Comparison of ENCODE assay signal across 8 cellular contexts in genomic region chr12:122420471-122421262, GRCh38. TPM values are rescaled to one million over a fixed set of nuclear protein-coding genes. Genes with fewer than 3 reads are reported as not detected.
DNase-seq lines count a peak whose midpoint lies in the region; TF ChIP-seq lines count a peak whose summit lies in the region.

No MANE protein-coding gene starts in this region.

- 73 to 87% (median 79%) methylated on average over 17 of the region's 17 CpGs for WGBS in spleen, 5 donors

- H3K9me3 ChIP-seq in iPS-15b (ENCODE audit: control insufficient read depth, insufficient read depth, low read length), result no peaks in the 10 kb centered on the region
- H3K9me3 ChIP-seq in spleen, result no peaks in the 10 kb centered on the region

- TF ChIP-seq CTCF in HFFc6 (IDR thresholded peaks at IDR 0.05), result no peak
- TF ChIP-seq CTCF in spleen (IDR thresholded peaks at IDR 0.05 in 8 of 11, conservative IDR thresholded peaks at IDR 0.05 in 3 of 11), result no peak

- H3K36me3 Mint-ChIP-seq in HFFc6 (ENCODE audit: low read depth), result no peaks in the 10 kb centered on the region
- peaks cover 5% of the 10 kb centered on the region for H3K36me3 Mint-ChIP-seq in activated T-helper 1 cell treated with anti-CD3 and anti-CD28 coated beads, Interleukin-12 subunit alpha, Interleukin-12 subunit beta, Interleukin-2, Interleukin-4 antibody, amounts not matched to agents 30 ng/mL and 10 ng/mL and 1 ng/mL, durations not matched to agents 14 hours and 24 hours and 36 hours (ENCODE audit: low read depth)

- intact Hi-C loops in activated T-helper 1 cell treated with anti-CD3 and anti-CD28 coated beads, Interleukin-12 subunit alpha, Interleukin-12 subunit beta, Interleukin-2, Interleukin-4 antibody, amounts not matched to agents 30 ng/mL and 10 ng/mL and 1 ng/mL, durations not matched to agents 14 hours and 24 hours and 36 hours (cut with micrococcal nuclease), result loop anchor here (1.0 to 5.0 kb wide), 4 partner anchors 7 to 153 kb away; partner anchors contain the start of gene VPS33A
- intact Hi-C loops in spleen (cut with DNase I; ENCODE audit: low total_unique reads), result no loop called here

- H3K27ac ChIP-seq in spleen, result peak overlapping the region; percentile 94 to 99 (median 96)

- H3K36me3 ChIP-seq in iPS-15b (ENCODE audit: control insufficient read depth, insufficient read depth, low read length), result no peaks in the 10 kb centered on the region
- peaks cover 0 to 9% (median 0%) of the 10 kb centered on the region in 6 donors for H3K36me3 ChIP-seq in spleen

- H3K4me1 ChIP-seq in iPS-15b (ENCODE audit: control insufficient read depth, insufficient read depth, low read length) (peaks cover 5% of the 10 kb centered on the region), spleen (peaks cover 20 to 73% (median 46%) of the 10 kb centered on the region in 6 donors)

- H3K4me3 Mint-ChIP-seq in HFFc6, result peak overlapping the region; percentile 99
- H3K4me3 Mint-ChIP-seq in activated T-helper 1 cell treated with anti-CD3 and anti-CD28 coated beads, Interleukin-12 subunit alpha, Interleukin-12 subunit beta, Interleukin-2, Interleukin-4 antibody, amounts not matched to agents 30 ng/mL and 10 ng/mL and 1 ng/mL, durations not matched to agents 14 hours and 24 hours and 36 hours, result peak overlapping the region; percentile 94

- DNase-seq in HFFc6, result no peak
- no peak for DNase-seq in activated T-helper 1 cell treated with anti-CD3 and anti-CD28 coated beads, Interleukin-12 subunit alpha, Interleukin-12 subunit beta, Interleukin-2, Interleukin-4 antibody, amounts not matched to agents 30 ng/mL and 10 ng/mL and 1 ng/mL, durations not matched to agents 14 hours and 24 hours and 36 hours (ENCODE audit: low spot score)
- DNase-seq in spleen, result no peak
- no peak for DNase-seq in DMS 273 treated with DMSO at 0.1 percent for 48 hours (lab: John Stamatoyannopoulos, UW)
- no peak for DNase-seq in 8988T
- DNase-seq in stimulated activated CD4-positive, alpha-beta T cell treated with anti-CD3 and anti-CD28 coated beads, Interleukin-2, amount 100 ng/mL, for 24 hours, result no peak
- no peak for DNase-seq in GOT3 (lab: John Stamatoyannopoulos, UW)

- peak overlapping the region; percentile 98 for H3K27ac Mint-ChIP-seq in HFFc6
- H3K27ac Mint-ChIP-seq in activated T-helper 1 cell treated with anti-CD3 and anti-CD28 coated beads, Interleukin-12 subunit alpha, Interleukin-12 subunit beta, Interleukin-2, Interleukin-4 antibody, amounts not matched to agents 30 ng/mL and 10 ng/mL and 1 ng/mL, durations not matched to agents 14 hours and 24 hours and 36 hours, result peak overlapping the region; percentile 85

- H3K4me3 ChIP-seq in iPS-15b (ENCODE audit: low read depth, low read length), result peak overlapping the region; percentile 79
- peak overlapping the region in 6 of 8 donors; percentile 63 to 95 (median 83) for H3K4me3 ChIP-seq in spleen

- no peaks in the 10 kb centered on the region for H3K9me3 Mint-ChIP-seq in HFFc6
- H3K9me3 Mint-ChIP-seq in activated T-helper 1 cell treated with anti-CD3 and anti-CD28 coated beads, Interleukin-12 subunit alpha, Interleukin-12 subunit beta, Interleukin-2, Interleukin-4 antibody, amounts not matched to agents 30 ng/mL and 10 ng/mL and 1 ng/mL, durations not matched to agents 14 hours and 24 hours and 36 hours, result no peaks in the 10 kb centered on the region

- no peak overlapping the region for H3K9ac ChIP-seq in iPS-15b (ENCODE audit: low read depth, low read length)

- TF ChIP-seq POLR2A in spleen (IDR thresholded peaks at IDR 0.05), result no peak

- H3K27me3 Mint-ChIP-seq in HFFc6 (ENCODE audit: insufficient read depth), result no peaks in the 10 kb centered on the region; the same call in none of the 2 replicates
- H3K27me3 Mint-ChIP-seq in activated T-helper 1 cell treated with anti-CD3 and anti-CD28 coated beads, Interleukin-12 subunit alpha, Interleukin-12 subunit beta, Interleukin-2, Interleukin-4 antibody, amounts not matched to agents 30 ng/mL and 10 ng/mL and 1 ng/mL, durations not matched to agents 14 hours and 24 hours and 36 hours (ENCODE audit: insufficient read depth), result peaks cover 2% of the 10 kb centered on the region

- peaks cover 29% of the 10 kb centered on the region for H3K4me1 Mint-ChIP-seq in HFFc6 (ENCODE audit: low read depth)
- peaks cover 33% of the 10 kb centered on the region for H3K4me1 Mint-ChIP-seq in activated T-helper 1 cell treated with anti-CD3 and anti-CD28 coated beads, Interleukin-12 subunit alpha, Interleukin-12 subunit beta, Interleukin-2, Interleukin-4 antibody, amounts not matched to agents 30 ng/mL and 10 ng/mL and 1 ng/mL, durations not matched to agents 14 hours and 24 hours and 36 hours (ENCODE audit: low read depth)

- no peaks in the 10 kb centered on the region for H3K27me3 ChIP-seq in iPS-15b (ENCODE audit: control insufficient read depth, insufficient read depth, low read length)
- H3K27me3 ChIP-seq in spleen (replicated peaks in 1 of 7), result no peaks in the 10 kb centered on the region

RNA-seq across cellular contexts. Expression of gene CLIP1, which starts 1.8 kb away (rescaled TPM):
- total RNA-seq in HFFc6 (2021; fragmentation: NEBNext Ultra II Directional; extraction: Animal tissue kit (Norgen Biotek cat#: 25700)), result 10 to 100 TPM; 62.5 to 71.9 (median 69.1) TPM
- total RNA-seq in activated T-helper 1 cell treated with anti-CD3 and anti-CD28 coated beads, Interleukin-12 subunit alpha, Interleukin-12 subunit beta, Interleukin-2, Interleukin-4 antibody, amounts not matched to agents 30 ng/mL and 10 ng/mL and 1 ng/mL, durations not matched to agents 14 hours and 24 hours and 36 hours, result 64.1 and 71.9 TPM in 2 replicates
- 10 to 100 TPM; 54.7 to 80.2 (median 60.4) TPM for total RNA-seq in spleen
- polyA plus RNA-seq in spleen, result 10 to 100 TPM in 1 of 3 donors, 1 to 10 TPM in 2; 7.8 to 13.1 (median 9.7) TPM
